In the genomic region with DNA sequence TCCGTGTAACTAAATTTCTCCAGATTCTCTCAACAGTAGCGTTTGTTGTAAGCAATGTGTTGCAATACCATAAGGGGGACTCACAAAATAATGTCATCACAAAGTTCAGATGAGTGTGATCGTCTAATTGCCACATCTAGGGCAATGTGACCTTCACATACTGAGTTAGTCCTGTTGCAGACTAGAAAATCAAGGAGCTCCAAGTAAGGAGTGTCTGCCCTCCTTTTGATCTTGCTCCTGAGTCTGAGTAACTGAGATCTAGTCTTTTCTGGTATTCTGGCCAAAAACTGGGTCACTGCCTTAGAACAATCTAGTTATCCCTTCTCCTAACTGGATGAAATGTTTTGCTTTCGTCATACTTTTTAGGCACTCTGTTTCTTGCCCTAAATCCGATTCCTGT, we compare ENCODE assay signal across 26 cellular contexts.
DNase-seq lines count a peak whose midpoint lies in the region; ATAC-seq, FAIRE-seq and TF ChIP-seq lines count a peak whose summit lies in the region.
"Had no signal": no experiment of that assay in that cellular context is flagged by ENCODE, and none has a peak within 500 bp of the region (broad histone marks: within the 10 kb centered on the region; RNA-seq: fewer than 3 reads in every experiment).

No MANE protein-coding gene starts in this region.

- BruUV-seq in HepG2 (replicated peaks; lab: Mats Ljungman, UMichigan) = no TSS peak

- H3K9me2 ChIP-seq in Karpas-422 (replicated peaks; ENCODE audit: insufficient read depth, low read length) = no peaks in the 10 kb centered on the region

- H2AFZ ChIP-seq in Karpas-422 (ENCODE audit: low read length) (peak overlapping the region; percentile 25; the same call in 1 of the 2 replicates), HepG2 (ENCODE audit: low read length) (no peak overlapping the region)
- H2AFZ ChIP-seq: GM23338 had no signal

- H3K36me3 ChIP-seq in Karpas-422 (ENCODE audit: insufficient read depth, low read length) = no peaks in the 10 kb centered on the region
- H3K36me3 ChIP-seq in body of pancreas (replicated peaks in 1 of 2; ENCODE audit: insufficient read depth in 1 of 2, low read depth in 2 of 2) = no peaks in the 10 kb centered on the region
- H3K36me3 ChIP-seq in HepG2 (replicated peaks in 1 of 2; ENCODE audit: control insufficient read depth in 1 of 2, insufficient read depth in 2 of 2, low read length in 2 of 2) = no peaks in the 10 kb centered on the region
- no peaks in the 10 kb centered on the region for H3K36me3 ChIP-seq in subcutaneous abdominal adipose tissue (ENCODE audit: control insufficient read depth in 5 of 5, insufficient read depth in 5 of 5, low read length in 5 of 5)
- H3K36me3 ChIP-seq: heart left ventricle had no signal

- H3K79me2 ChIP-seq in Karpas-422 (ENCODE audit: low read length) (no peaks in the 10 kb centered on the region), HepG2 (ENCODE audit: insufficient read depth, low read length) (no peaks in the 10 kb centered on the region)

- TF ChIP-seq RAD21 in HepG2 (CRISPR knock-in tag; IDR thresholded peaks at IDR 0.05) = no peak

- POLR2A ChIA-PET in HepG2 (lab: Yijun Ruan, JAX) = no interaction called here

- H3K4me2 ChIP-seq in Karpas-422 (ENCODE audit: low read depth, low read length, poor library complexity, severe bottlenecking) (peak overlapping the region; percentile 42), HepG2 (ENCODE audit: low read depth, low read length) (no peak overlapping the region)
- H3K4me2 ChIP-seq: GM23338 had no signal

- no peak for DNase-seq in Karpas-422
- DNase-seq in body of pancreas = peak in 1 of 4 donors; percentile 10
- DNase-seq in HepG2 (ENCODE audit: low spot score) = no peak
- no peak for DNase-seq in cerebellar nuclear complex (lab: John Stamatoyannopoulos, UW)
- no peak for DNase-seq in epidermal melanocyte (ENCODE audit: insufficient read length, low spot score)
- DNase-seq in AG08396 (ENCODE audit: low spot score) = no peak
- DNase-seq: activated CD8-positive, alpha-beta T cell treated with anti-CD3 and anti-CD28 coated beads, Interleukin-2, amount 10 ng/mL, durations not matched to agents 7 days and 5 days; activated effector memory CD4-positive, alpha-beta T cell treated with anti-CD3 and anti-CD28 coated beads, Interleukin-2, amount 50 U/mL, for 16 hours; activated T-cell treated with anti-CD3 and anti-CD28 coated beads for 4 hours; CD8-positive, alpha-beta T cell; DMS153; heart left ventricle; KG1; naive B cell; NCI-H1417 treated with DMSO at 0.1 percent for 48 hours; NCI-H2081 treated with DMSO at 0.1 percent for 48 hours; NCI-H446 treated with DMSO at 0.1 percent for 48 hours; retina; stimulated activated CD4-positive, alpha-beta T cell treated with anti-CD3 and anti-CD28 coated beads, Interleukin-12 subunit alpha, Interleukin-12 subunit beta, amount 100 ng/mL, for 4 hours; stimulated activated CD4-positive, alpha-beta T cell treated with anti-CD3 and anti-CD28 coated beads, Interleukin-4, amount 100 ng/mL, for 24 hours; stimulated activated naive B cell treated with anti-CD40 and anti-IgM and Interleukin-4, amounts not matched to agents 10 μg/mL and 1 μg/mL and 100 μg/mL, for 72 hours; T-helper 1 cell had no signal

- TF ChIP-seq CTCF in body of pancreas (IDR thresholded peaks at IDR 0.05) (no peak), HepG2 (CRISPR knock-in tag; IDR thresholded peaks at IDR 0.05) (no peak)

- H3K4me3 ChIP-seq in Karpas-422 (ENCODE audit: low read length) (no peak overlapping the region), body of pancreas (no peak overlapping the region), HepG2 (replicated peaks in 1 of 3; ENCODE audit: insufficient read depth in 1 of 3, low read depth in 2 of 3, low read length in 3 of 3) (no peak overlapping the region), subcutaneous abdominal adipose tissue (ENCODE audit: low read depth in 1 of 5, low read length in 5 of 5) (no peak overlapping the region)
- H3K4me3 ChIP-seq: coronary artery, GM23338, heart left ventricle had no signal

- no peak for FAIRE-seq in HepG2 (lab: Jason Lieb, UNC)

- TF ChIP-seq POLR2A in body of pancreas (IDR thresholded peaks at IDR 0.05) (no peak), HepG2 (IDR thresholded peaks at IDR 0.05; ENCODE audit: insufficient read depth in 1 of 2, low read depth in 2 of 2, low read length in 2 of 2) (no peak)

- H3K4me1 ChIP-seq in Karpas-422 (ENCODE audit: low read length) = peaks cover 71% of the 10 kb centered on the region
- peaks cover 10% of the 10 kb centered on the region for H3K4me1 ChIP-seq in body of pancreas
- no peaks in the 10 kb centered on the region for H3K4me1 ChIP-seq in HepG2 (ENCODE audit: insufficient read depth, low read length)
- peaks cover 0 to 46% (median 6%) of the 10 kb centered on the region in 5 donors for H3K4me1 ChIP-seq in subcutaneous abdominal adipose tissue (ENCODE audit: control insufficient read depth in 5 of 5, insufficient read depth in 5 of 5, low read length in 5 of 5)

- no peaks in the 10 kb centered on the region for H3K9me3 ChIP-seq in Karpas-422 (ENCODE audit: low read length)
- H3K9me3 ChIP-seq in body of pancreas = no peaks in the 10 kb centered on the region
- H3K9me3 ChIP-seq in HepG2 (ENCODE audit: low read length) = peaks cover 27% of the 10 kb centered on the region; the same call in 1 of the 2 replicates
- H3K9me3 ChIP-seq in subcutaneous abdominal adipose tissue (ENCODE audit: control insufficient read depth in 5 of 5, low read length in 5 of 5) = peaks cover 0 to 2% (median 0%) of the 10 kb centered on the region in 5 donors
- H3K9me3 ChIP-seq: heart left ventricle had no signal

- TF ChIP-seq EP300 in HepG2 (IDR thresholded peaks at IDR 0.05; ENCODE audit: low read depth in 2 of 2, low read length in 2 of 2) (no peak), HepG2 (CRISPR knock-in tag; IDR thresholded peaks at IDR 0.05; ENCODE audit: borderline replicate concordance) (no peak)

- H3K27me3 ChIP-seq in Karpas-422 (ENCODE audit: low read length) = no peaks in the 10 kb centered on the region
- H3K27me3 ChIP-seq in body of pancreas = no peaks in the 10 kb centered on the region
- no peaks in the 10 kb centered on the region for H3K27me3 ChIP-seq in HepG2 (ENCODE audit: control insufficient read depth in 1 of 2, insufficient read depth in 2 of 2, low read length in 2 of 2)
- H3K27me3 ChIP-seq in subcutaneous abdominal adipose tissue (ENCODE audit: control insufficient read depth in 5 of 5, insufficient read depth in 4 of 5, low read length in 5 of 5) = no peaks in the 10 kb centered on the region
- H3K27me3 ChIP-seq: heart left ventricle had no signal

- 70 to 80% methylated on average over 5 of the region's 5 CpGs for WGBS in body of pancreas, 2 donors
- WGBS in HepG2 (ENCODE audit: low lambda C conversion rate) = 0% methylated on average over 5 of the region's 5 CpGs

- H4K20me1 ChIP-seq in Karpas-422 (ENCODE audit: insufficient read depth, low read depth, low read length) (no peaks in the 10 kb centered on the region), HepG2 (ENCODE audit: insufficient read depth, low read length) (no peaks in the 10 kb centered on the region)

- ATAC-seq in body of pancreas (peak; percentile 33), HepG2 (no peak)
- ATAC-seq: activated CD4-positive, CD25-positive, alpha-beta regulatory T cell treated with anti-CD3 and anti-CD28 coated beads, Interleukin-2, amount 50 U/mL, for 24 hours; activated CD8-positive, alpha-beta T cell treated with anti-CD3 and anti-CD28 coated beads, Interleukin-2, amount 10 ng/mL, durations not matched to agents 7 days and 5 days; CD8-positive, alpha-beta T cell; GM23338; stimulated activated naive B cell treated with anti-CD40 and anti-IgM and Interleukin-4, amounts not matched to agents 10 μg/mL and 1 μg/mL and 100 μg/mL, for 72 hours had no signal

- CTCF ChIA-PET in HepG2 (lab: Yijun Ruan, JAX; ENCODE audit: low intra/inter-chr PET ratio, low total read pairs) = no interaction called here

- intact Hi-C loops in body of pancreas (cut with DNase I) (no loop called here), HepG2 (cut with micrococcal nuclease; ENCODE audit: unreplicated experiment) (no loop called here)

- in situ Hi-C loops in HepG2 (cut with HindIII; ENCODE audit: extremely low pct_ligation_motif_present, low pct_unique_long_range_greater_than_20kb) = no loop called here

- H3K27ac ChIP-seq in Karpas-422 (ENCODE audit: low read length) = peak overlapping the region; percentile 86
- H3K27ac ChIP-seq in body of pancreas = no peak overlapping the region
- no peak overlapping the region for H3K27ac ChIP-seq in HepG2 (ENCODE audit: extremely low read length, insufficient read depth, low read length)
- peak overlapping the region; percentile 53 for H3K27ac ChIP-seq in subcutaneous abdominal adipose tissue (ENCODE audit: low read depth, low read length)

- H3K9ac ChIP-seq in Karpas-422 (ENCODE audit: low read length) = peak overlapping the region; percentile 47
- no peak overlapping the region for H3K9ac ChIP-seq in HepG2 (ENCODE audit: insufficient read depth, low read depth, low read length)
- peak overlapping the region in 1 of 5 donors; percentile 36 for H3K9ac ChIP-seq in subcutaneous abdominal adipose tissue (ENCODE audit: low read length in 5 of 5)

TF ChIP-seq in HepG2, 621 proteins besides CTCF, POLR2A, EP300 and RAD21:
- TF ChIP-seq ZSCAN22 (CRISPR knock-in tag; IDR thresholded peaks at IDR 0.05) = no peak
- TF ChIP-seq UBTF (CRISPR knock-in tag; IDR thresholded peaks at IDR 0.05) = no peak
- no peak for TF ChIP-seq TARDBP (CRISPR knock-in tag; IDR thresholded peaks at IDR 0.05)
- no peak for TF ChIP-seq STAG1 (CRISPR knock-in tag; IDR thresholded peaks at IDR 0.05)
- no peak for TF ChIP-seq CAMTA2 (CRISPR knock-in tag; IDR thresholded peaks at IDR 0.05; ENCODE audit: borderline replicate concordance)
- TF ChIP-seq CEBPB (IDR thresholded peaks at IDR 0.05; ENCODE audit: borderline replicate concordance, low read depth, low read length) = peak; percentile 75

Comparison
In these comparisons a context has a peak if more than half of its experiments do, and no peak if none do; other contexts are left out.
1. H3K27ac ChIP-seq: peak in Karpas-422 (single experiment) and subcutaneous abdominal adipose tissue (single experiment); none in body of pancreas (0 of 4) and HepG2 (single experiment).